Comparison of ENCODE assay signal across 8 cellular contexts in the genomic region with DNA sequence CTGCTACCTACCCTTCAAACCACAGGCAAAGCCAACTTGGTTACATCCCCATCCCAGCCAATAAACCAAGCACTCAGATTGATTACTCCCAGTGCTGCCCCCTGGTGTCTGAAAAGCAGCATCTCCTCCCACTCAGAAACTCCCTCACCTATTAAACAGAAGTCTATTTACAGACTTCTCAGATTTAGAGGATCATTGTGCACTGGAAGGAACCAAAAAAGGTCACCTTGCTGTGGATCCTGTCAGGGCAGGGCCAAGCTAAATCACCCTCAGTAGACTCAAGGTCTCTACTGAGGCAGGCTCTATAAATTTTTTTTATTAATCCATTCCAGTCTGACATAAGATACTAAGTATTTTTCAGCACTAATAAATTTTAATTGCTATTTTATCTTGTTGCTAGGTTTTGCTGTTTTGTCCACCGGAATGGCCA. TPM values are rescaled to one million over a fixed set of nuclear protein-coding genes. Genes with fewer than 3 reads are reported as not detected.
DNase-seq lines count a peak whose midpoint lies in the region; ATAC-seq and TF ChIP-seq lines count a peak whose summit lies in the region.

No MANE protein-coding gene starts in this region.

- no peak overlapping the region for H3K4me3 Mint-ChIP-seq in HFFc6

- H3K27me3 Mint-ChIP-seq in HFFc6 (ENCODE audit: insufficient read depth), result no peaks in the 10 kb centered on the region; the same call in 1 of the 2 replicates

- intact Hi-C loops in dorsolateral prefrontal cortex (cut with DNase I), result loop anchor here (1.0 to 5.0 kb wide), 2 partner anchors 88 to 91 kb away; no protein-coding TSS in a partner anchor
- intact Hi-C loops in lower lobe of right lung (cut with DNase I), result loop anchor here (5.0 kb wide), 1 partner anchor 88 kb away; no protein-coding TSS in a partner anchor

- H3K4me1 Mint-ChIP-seq in HFFc6 (ENCODE audit: low read depth), result peaks cover 6% of the 10 kb centered on the region; the same call in 1 of the 2 replicates

- peaks cover 98% of the 10 kb centered on the region for H3K36me3 ChIP-seq in lower lobe of right lung

- no peak for TF ChIP-seq POLR2A in GM18505 (IDR thresholded peaks at IDR 0.05; ENCODE audit: borderline replicate concordance, extremely low read depth, insufficient read depth, insufficient read length)

- H3K27ac ChIP-seq in dorsolateral prefrontal cortex (peak overlapping the region in 3 of 59 donors; percentile 5 to 52 (median 22)), lower lobe of right lung (no peak overlapping the region)

- H3K9me3 Mint-ChIP-seq in HFFc6, result no peaks in the 10 kb centered on the region

- ATAC-seq in lower lobe of right lung (peak; percentile 71 to 77), GM18505 (IDR thresholded peaks at IDR 0.05; ENCODE audit: unreplicated experiment) (no peak)

- peak; percentile 73 to 84 for DNase-seq in AML-193 (lab: John Stamatoyannopoulos, UW)
- DNase-seq in HFFc6, result peak; percentile 64
- peak; percentile 83 for DNase-seq in NCI-H69 (lab: John Stamatoyannopoulos, UW)
- peak; percentile 57 to 62 for DNase-seq in activated CD4-positive, alpha-beta T cell treated with anti-CD3 and anti-CD28 coated beads, Interleukin-2, amount 50 U/mL, for 4 hours
- peak; percentile 30 to 81 (median 56) for DNase-seq in dorsolateral prefrontal cortex
- peak; percentile 61 for DNase-seq in lower lobe of right lung
- peak; percentile 29 to 61 (median 36) for DNase-seq in stimulated activated CD4-positive, alpha-beta T cell treated with anti-CD3 and anti-CD28 coated beads, TNF-alpha, amount 100 ng/mL, for 4 hours (ENCODE audit: low read depth in 3 of 3)

- peaks cover 30% of the 10 kb centered on the region for H3K36me3 Mint-ChIP-seq in HFFc6 (ENCODE audit: low read depth)

- TF ChIP-seq CTCF in HFFc6 (IDR thresholded peaks at IDR 0.05), result peak; percentile 97
- peak; percentile 74 to 95 (median 90) for TF ChIP-seq CTCF in dorsolateral prefrontal cortex (IDR thresholded peaks at IDR 0.05 in 54 of 56, conservative IDR thresholded peaks at IDR 0.05 in 2 of 56; ENCODE audit: low read depth in 1 of 56, partially characterized antibody in 56 of 56)
- TF ChIP-seq CTCF in lower lobe of right lung (IDR thresholded peaks at IDR 0.05), result peak; percentile 88

- H3K27me3 ChIP-seq in dorsolateral prefrontal cortex, result no peaks in the 10 kb centered on the region
- H3K27me3 ChIP-seq in lower lobe of right lung (ENCODE audit: low read depth), result no peaks in the 10 kb centered on the region

- H3K9me3 ChIP-seq in lower lobe of right lung, result no peaks in the 10 kb centered on the region

- peak overlapping the region; percentile 48 for H3K27ac Mint-ChIP-seq in HFFc6

- H3K4me3 ChIP-seq in dorsolateral prefrontal cortex, result no peak overlapping the region
- H3K4me3 ChIP-seq in lower lobe of right lung, result no peak overlapping the region

- no peaks in the 10 kb centered on the region for H3K4me1 ChIP-seq in lower lobe of right lung

RNA-seq across cellular contexts. Expression of a gene that starts 17.6 kb away (rescaled TPM):
- total RNA-seq in HFFc6 (2021; fragmentation: NEBNext Ultra II Directional; extraction: Animal tissue kit (Norgen Biotek cat#: 25700)), result not detected
- total RNA-seq in dorsolateral prefrontal cortex, result 10 to 100 TPM in 109 of 120 experiments, 1 to 10 TPM in 11; 3.8 to 74.3 (median 16.5) TPM
- total RNA-seq in lower lobe of right lung, result 22.3 TPM

RNA-seq across cellular contexts. Expression of a gene that starts 34.0 kb away (rescaled TPM):
- 100 to 1,000 TPM; 117 to 129 (median 122) TPM for total RNA-seq in HFFc6 (2021; fragmentation: NEBNext Ultra II Directional; extraction: Animal tissue kit (Norgen Biotek cat#: 25700))
- total RNA-seq in dorsolateral prefrontal cortex (100 to 1,000 TPM in 36 of 120 experiments, 10 to 100 TPM in 84; 50.3 to 123 (median 95.1) TPM), lower lobe of right lung (108 TPM)

RNA-seq across cellular contexts. Expression of a gene that starts 35.2 kb away (rescaled TPM):
- total RNA-seq in HFFc6 (2021; fragmentation: NEBNext Ultra II Directional; extraction: Animal tissue kit (Norgen Biotek cat#: 25700)), result 10 to 100 TPM; 47.3 to 71.3 (median 59.3) TPM
- total RNA-seq in dorsolateral prefrontal cortex, result 10 to 100 TPM in 94 of 120 experiments, 1 to 10 TPM in 26; 5.8 to 37.9 (median 12.9) TPM
- total RNA-seq in lower lobe of right lung, result 18.4 TPM

RNA-seq across cellular contexts. Expression of a gene that starts 50.1 kb away (rescaled TPM):
- not detected for total RNA-seq in HFFc6 (2021; fragmentation: NEBNext Ultra II Directional; extraction: Animal tissue kit (Norgen Biotek cat#: 25700))
- total RNA-seq in dorsolateral prefrontal cortex (over 10,000 TPM in 24 of 120 experiments, 1,000 to 10,000 TPM in 96; 2,686 to 23,814 (median 7,188) TPM), lower lobe of right lung (not detected)

Comparison
In these comparisons a context has a peak if more than half of its experiments do, and no peak if none do; other contexts are left out.
1. RNA of a gene that starts 17.6 kb away (total RNA-seq): 22.3 TPM in lower lobe of right lung (single experiment) and 3.8 to 74.3 TPM in dorsolateral prefrontal cortex; not detected in HFFc6; every median in the first group is over 4 times any median in the second.
2. Peak in every context shown above with its lines, with median percentiles within 50 percentile points of each other: DNase-seq and CTCF ChIP-seq.